Comparison of ENCODE assay signal across 10 cellular contexts in the genomic region with DNA sequence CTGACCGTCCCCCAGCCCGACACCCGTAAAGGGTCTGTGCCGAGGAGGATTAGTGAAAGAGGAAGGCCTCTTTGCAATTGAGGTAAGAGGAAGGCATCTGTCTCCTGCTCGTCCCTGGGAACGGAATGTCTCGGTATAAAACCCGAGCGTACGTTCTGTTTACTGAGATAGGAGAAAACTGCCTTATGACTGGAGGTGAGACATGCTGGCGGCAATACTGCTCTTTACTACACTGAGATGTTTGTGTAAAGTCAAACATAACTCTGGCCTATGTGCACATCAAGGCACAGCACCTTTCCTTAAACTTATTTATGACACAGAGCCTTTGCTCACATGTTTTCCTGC. TPM values are rescaled to one million over a fixed set of nuclear protein-coding genes. Genes with fewer than 3 reads are reported as not detected.
"Had no signal": no experiment of that assay in that cellular context is flagged by ENCODE, and none has a peak within 500 bp of the region (broad histone marks: within the 10 kb centered on the region; RNA-seq: fewer than 3 reads in every experiment).

No MANE protein-coding gene starts in this region.

RNA-seq across cellular contexts. Expression of gene SLC2A7, which starts 24.0 kb away (rescaled TPM):
- total RNA-seq: activated CD4-positive, alpha-beta T cell treated with anti-CD3 and anti-CD28 coated beads for 36 hours; activated CD4-positive, alpha-beta T cell treated with anti-CD3 and anti-CD28 coated beads, Interleukin-2, amount 10 ng/mL, durations not matched to agents 7 days and 5 days; activated T-helper 2 cell treated with anti-CD3 and anti-CD28 coated beads, Interferon-gamma antibody, Interleukin-2, Interleukin-4, amounts not matched to agents 10 μg/mL and 5 μg/mL and 100 μg/mL, durations not matched to agents 14 hours and 24 hours and 36 hours; astrocyte; body of pancreas; breast epithelium; PC-3; SJSA1; WTC11 had no signal

RNA-seq across cellular contexts. Expression of gene CA6, which starts 56.5 kb away (rescaled TPM):
- total RNA-seq: astrocyte, body of pancreas, breast epithelium, Peyer's patch, SJSA1 had no signal
